In the genomic region with DNA sequence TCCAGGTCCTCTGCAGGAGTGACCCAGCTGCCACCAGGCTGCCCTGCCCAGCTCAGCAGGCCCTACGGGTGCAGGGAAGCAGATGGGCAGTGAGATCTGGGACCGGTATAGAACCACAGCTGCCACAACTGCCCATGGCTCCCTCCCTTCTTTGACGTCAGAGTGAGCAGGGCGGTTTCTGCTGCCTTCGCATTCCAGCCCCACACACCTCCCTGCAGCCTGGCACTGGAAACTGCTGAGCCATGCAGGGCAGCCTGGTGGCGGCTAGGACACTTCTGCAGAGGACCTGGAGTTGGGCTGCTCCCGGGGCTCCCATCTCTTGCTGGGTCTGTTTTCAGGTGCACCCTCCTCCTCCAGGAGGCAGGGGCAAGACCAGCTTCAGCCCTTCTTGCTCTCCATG, we compare ENCODE assay signal across 16 cellular contexts.
DNase-seq lines count a peak whose midpoint lies in the region; ATAC-seq lines count a peak whose summit lies in the region.
"Had no signal": no experiment of that assay in that cellular context is flagged by ENCODE, and none has a peak within 500 bp of the region (broad histone marks: within the 10 kb centered on the region; RNA-seq: fewer than 3 reads in every experiment).

No MANE protein-coding gene starts in this region.

- H3K4me1 ChIP-seq in skeletal muscle tissue (ENCODE audit: control insufficient read depth in 3 of 3, insufficient read depth in 3 of 3, low read length in 3 of 3) (peaks cover 4 to 20% (median 13%) of the 10 kb centered on the region in 3 donors), mesendoderm (ENCODE audit: control insufficient read depth, low read depth, low read length) (no peaks in the 10 kb centered on the region)
- H3K4me1 ChIP-seq: BE2C had no signal

- H3K4me3 ChIP-seq in skeletal muscle tissue (ENCODE audit: low read length in 3 of 3) (peak overlapping the region in 2 of 3 donors; percentile 45 to 49), mesendoderm (ENCODE audit: low read length) (no peak overlapping the region)

- no peak overlapping the region for H3K4ac ChIP-seq in mesendoderm (ENCODE audit: low read depth, low read length)

- H3K27ac ChIP-seq in skeletal muscle tissue (ENCODE audit: low read depth, low read length) (no peak overlapping the region), mesendoderm (ENCODE audit: low read depth, low read length) (no peak overlapping the region)

- intact Hi-C loops in left ventricle myocardium superior (cut with micrococcal nuclease): no loop called here

- H3K27me3 Mint-ChIP-seq in stimulated activated naive CD8-positive, alpha-beta T cell treated with anti-CD3 and anti-CD28 coated beads, Interleukin-15, amount 100 ng/mL, for 72 hours: no peaks in the 10 kb centered on the region

- no peaks in the 10 kb centered on the region for H3K79me2 ChIP-seq in mesendoderm (ENCODE audit: control insufficient read depth, insufficient read depth, low read length)

- no peak overlapping the region for H4K5ac ChIP-seq in mesendoderm (ENCODE audit: low read length)

- H3K4me1 Mint-ChIP-seq in stimulated activated naive CD8-positive, alpha-beta T cell treated with anti-CD3 and anti-CD28 coated beads, Interleukin-15, amount 100 ng/mL, for 72 hours: no peaks in the 10 kb centered on the region

- no peak overlapping the region for H2AK5ac ChIP-seq in mesendoderm (ENCODE audit: low read length)

- H3K23ac ChIP-seq in mesendoderm (ENCODE audit: low read length): no peak overlapping the region

- peak; percentile 92 for ATAC-seq in left ventricle myocardium superior
- no peak for ATAC-seq in stimulated activated naive CD8-positive, alpha-beta T cell treated with anti-CD3 and anti-CD28 coated beads, Interleukin-15, amount 100 ng/mL, for 72 hours

- no peaks in the 10 kb centered on the region for H3K9me3 ChIP-seq in skeletal muscle tissue (ENCODE audit: control insufficient read depth in 3 of 3, low read length in 3 of 3)

- H3K36me3 ChIP-seq in skeletal muscle tissue (ENCODE audit: control insufficient read depth in 3 of 3, insufficient read depth in 3 of 3, low read length in 3 of 3) (no peaks in the 10 kb centered on the region), mesendoderm (ENCODE audit: control insufficient read depth, insufficient read depth, low read length) (no peaks in the 10 kb centered on the region)
- H3K36me3 ChIP-seq: BE2C had no signal

- H3K9me3 Mint-ChIP-seq in stimulated activated naive CD8-positive, alpha-beta T cell treated with anti-CD3 and anti-CD28 coated beads, Interleukin-15, amount 100 ng/mL, for 72 hours: peaks cover 0 to 7% of the 10 kb centered on the region in 2 donors

- H3K27me3 ChIP-seq in skeletal muscle tissue (ENCODE audit: control insufficient read depth in 3 of 3, insufficient read depth in 3 of 3, low read length in 3 of 3) (no peaks in the 10 kb centered on the region), mesendoderm (ENCODE audit: insufficient read depth, low read length, poor library complexity) (no peaks in the 10 kb centered on the region)
- H3K27me3 ChIP-seq: BE2C had no signal

- no peak overlapping the region for H3K27ac Mint-ChIP-seq in stimulated activated naive CD8-positive, alpha-beta T cell treated with anti-CD3 and anti-CD28 coated beads, Interleukin-15, amount 100 ng/mL, for 72 hours

- H2BK15ac ChIP-seq in mesendoderm (replicated peaks; ENCODE audit: low read depth): no peak overlapping the region

- H3K18ac ChIP-seq in mesendoderm (ENCODE audit: low read length): no peak overlapping the region

- WGBS in mesendoderm (ENCODE audit: extremely low coverage, insufficient coverage, low lambda C conversion rate): no CpG with 5 or more reads among the region's 7 CpGs

- H3K79me1 ChIP-seq in mesendoderm (ENCODE audit: low read length): no peaks in the 10 kb centered on the region

- no peak overlapping the region for H2BK5ac ChIP-seq in mesendoderm (ENCODE audit: low read length)

- no peak overlapping the region for H2BK120ac ChIP-seq in mesendoderm (ENCODE audit: low read depth, low read length)

- H3K9ac ChIP-seq in skeletal muscle tissue (ENCODE audit: low read depth in 1 of 3, low read length in 3 of 3) (peak overlapping the region in 2 of 3 donors; percentile 38 to 45), mesendoderm (ENCODE audit: low read length) (no peak overlapping the region)

- H3K4me3 Mint-ChIP-seq in stimulated activated naive CD8-positive, alpha-beta T cell treated with anti-CD3 and anti-CD28 coated beads, Interleukin-15, amount 100 ng/mL, for 72 hours: no peak overlapping the region

- no peak overlapping the region for H3K56ac ChIP-seq in mesendoderm (ENCODE audit: low read length)

- no peak overlapping the region for H4K8ac ChIP-seq in mesendoderm (ENCODE audit: low read depth, low read length)

- H3K4me2 ChIP-seq in mesendoderm (ENCODE audit: low read length): no peak overlapping the region

- DNase-seq in HUDEP-2 (lab: John Stamatoyannopoulos, UW; ENCODE audit: unreplicated experiment in 76 of 76) (peak in 58 of 76 experiments; percentile 11 to 79 (median 50)), UCSD-AML1 (lab: John Stamatoyannopoulos, UW; ENCODE audit: unreplicated experiment) (peak; percentile 82), left ventricle myocardium superior (no peak), DMS79 treated with DMSO at 0.1 percent for 48 hours (lab: John Stamatoyannopoulos, UW) (no peak), cerebellar nuclear complex (lab: John Stamatoyannopoulos, UW) (no peak), mesendoderm (no peak)
- DNase-seq in stimulated activated naive CD8-positive, alpha-beta T cell treated with anti-CD3 and anti-CD28 coated beads, Interleukin-15, amount 100 ng/mL, for 72 hours: no peak
- DNase-seq: activated CD4-positive, alpha-beta T cell treated with anti-CD3 and anti-CD28 coated beads for 48 hours; BE2C; DND-41; effector memory CD4-positive, alpha-beta T cell; NCI-H187 treated with DMSO at 0.1 percent for 48 hours; nucleus accumbens; stimulated activated CD4-positive, alpha-beta T cell treated with anti-CD3 and anti-CD28 coated beads, Interleukin-1b, Interleukin-23, amount 100 ng/mL, for 48 hours; T-helper 1 cell had no signal

Comparison
In these comparisons a context has a peak if more than half of its experiments do, and no peak if none do; other contexts are left out.
1. DNase-seq: peak in HUDEP-2 (58 of 76) and UCSD-AML1 (single experiment); none in left ventricle myocardium superior (single experiment), DMS79 treated with DMSO at 0.1 percent for 48 hours (single experiment), cerebellar nuclear complex (0 of 2), stimulated activated naive CD8-positive, alpha-beta T cell treated with anti-CD3 and anti-CD28 coated beads, Interleukin-15, amount 100 ng/mL, for 72 hours (0 of 2) and mesendoderm (single experiment).